In the genomic region with DNA sequence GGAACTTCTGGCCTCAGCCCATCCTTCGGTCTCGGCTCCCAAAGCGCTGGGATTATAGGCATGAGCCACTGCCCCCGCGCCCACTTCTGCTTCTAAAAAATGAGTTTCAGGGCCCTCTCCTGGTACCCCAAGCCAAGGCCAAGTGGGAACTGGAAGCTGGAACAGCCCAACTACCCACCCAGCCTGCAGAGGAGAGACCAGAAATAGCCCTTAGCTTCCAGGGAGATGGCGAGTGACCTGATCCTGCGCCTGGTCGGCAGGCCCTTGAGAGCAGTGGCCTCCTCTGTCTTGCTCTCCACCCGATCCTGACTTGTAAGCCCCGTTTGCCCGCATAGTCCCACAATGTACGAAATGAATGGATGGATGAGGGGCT, we compare ENCODE assay signal across 9 cellular contexts. TPM values are rescaled to one million over a fixed set of nuclear protein-coding genes. Genes with fewer than 3 reads are reported as not detected.
A peak's percentile ranks its signal among the peaks of the same experiment; 100 is the strongest.
DNase-seq lines count a peak whose midpoint lies in the region; ATAC-seq, FAIRE-seq and TF ChIP-seq lines count a peak whose summit lies in the region.
"Had no signal": no experiment of that assay in that cellular context is flagged by ENCODE, and none has a peak within 500 bp of the region (broad histone marks: within the 10 kb centered on the region; RNA-seq: fewer than 3 reads in every experiment).

No MANE protein-coding gene starts in this region.

- DNase-seq in epithelial cell of prostate (ENCODE audit: low read depth, low spot score) (no peak), osteoblast (ENCODE audit: insufficient read length, low spot score, missing footprints) (peak; percentile 13), WERI-Rb-1 (no peak), COLO668 (lab: John Stamatoyannopoulos, UW; ENCODE audit: unreplicated experiment) (no peak), GM12892 (ENCODE audit: insufficient read length) (no peak)

- peak overlapping the region in 2 of 11 experiments; percentile 88 to 90; a peak in 2 of 22 replicates for H3K27ac ChIP-seq in BLaER1 treated with 17β-estradiol and CSF1 and Interleukin-3, amounts not matched to agents 10 nM and 100 nM
- H3K27ac ChIP-seq in epithelial cell of prostate (peak overlapping the region; percentile 93), osteoblast (ENCODE audit: low read depth, low read length) (peak overlapping the region; percentile 63), WERI-Rb-1 (no peak overlapping the region)

- peak overlapping the region in 8 of 10 experiments; percentile 53 to 74 (median 66); a peak in 14 of 20 replicates for H3K4me3 ChIP-seq in BLaER1 treated with 17β-estradiol and CSF1 and Interleukin-3, amounts not matched to agents 10 nM and 100 nM
- H3K4me3 ChIP-seq in Loucy (ENCODE audit: low read length, poor library complexity, severe bottlenecking) (no peak overlapping the region), osteoblast (ENCODE audit: insufficient read depth, low read length) (no peak overlapping the region), WERI-Rb-1 (ENCODE audit: low read depth, low read length) (no peak overlapping the region)

- no peak for TF ChIP-seq CTCF in Loucy (conservative IDR thresholded peaks at IDR 0.05; ENCODE audit: low read length)
- TF ChIP-seq CTCF in osteoblast (IDR thresholded peaks at IDR 0.05; ENCODE audit: extremely low read depth, low read depth, low read length): no peak
- no peak for TF ChIP-seq CTCF in WERI-Rb-1 (IDR thresholded peaks at IDR 0.05; ENCODE audit: low read depth, low read length)

- no peak for TF ChIP-seq POLR2A in GM12892 (IDR thresholded peaks at IDR 0.05; ENCODE audit: low read depth, low read length)

- ATAC-seq in HG03045 (IDR thresholded peaks at IDR 0.05; ENCODE audit: unreplicated experiment): no peak

- no peaks in the 10 kb centered on the region for H3K36me3 ChIP-seq in BLaER1 treated with 17β-estradiol and CSF1 and Interleukin-3, amounts not matched to agents 10 nM and 100 nM
- no peaks in the 10 kb centered on the region for H3K36me3 ChIP-seq in Loucy (ENCODE audit: insufficient read depth, low read length)
- H3K36me3 ChIP-seq in osteoblast (ENCODE audit: insufficient read depth, low read length): no peaks in the 10 kb centered on the region
- H3K36me3 ChIP-seq in WERI-Rb-1: no peaks in the 10 kb centered on the region

- peak overlapping the region; percentile 88 to 99 (median 96) for H3K4me2 ChIP-seq in BLaER1 treated with 17β-estradiol and CSF1 and Interleukin-3, amounts not matched to agents 10 nM and 100 nM
- H3K4me2 ChIP-seq in Loucy (ENCODE audit: low read depth, low read length, poor library complexity, severe bottlenecking) (peak overlapping the region; percentile 80), osteoblast (ENCODE audit: insufficient read depth, low read length) (peak overlapping the region; percentile 79)

- H4K20me1 ChIP-seq in BLaER1 treated with 17β-estradiol and CSF1 and Interleukin-3, amounts not matched to agents 10 nM and 100 nM: no peaks in the 10 kb centered on the region
- H4K20me1 ChIP-seq in Loucy (ENCODE audit: insufficient read depth, low read length, poor library complexity, severe bottlenecking) (no peaks in the 10 kb centered on the region), osteoblast (ENCODE audit: insufficient read depth, low read length) (no peaks in the 10 kb centered on the region)

- H2AFZ ChIP-seq in Loucy (ENCODE audit: low read length) (no peak overlapping the region), osteoblast (ENCODE audit: low read length) (no peak overlapping the region)

- H3K9me2 ChIP-seq in Loucy (replicated peaks; ENCODE audit: low read depth, low read length): no peaks in the 10 kb centered on the region

- H3K4me1 ChIP-seq in BLaER1 treated with 17β-estradiol and CSF1 and Interleukin-3, amounts not matched to agents 10 nM and 100 nM: peaks cover 36 to 52% (median 49%) of the 10 kb centered on the region in 10 experiments
- H3K4me1 ChIP-seq in Loucy (ENCODE audit: insufficient read depth, low read length, poor library complexity, severe bottlenecking): peaks cover 5% of the 10 kb centered on the region
- H3K4me1 ChIP-seq in osteoblast (ENCODE audit: insufficient read depth, low read length): peaks cover 31% of the 10 kb centered on the region

- FAIRE-seq in GM12892 (lab: Jason Lieb, UNC): no peak

- H3K9ac ChIP-seq in BLaER1 treated with 17β-estradiol and CSF1 and Interleukin-3, amounts not matched to agents 10 nM and 100 nM: peak overlapping the region in 6 of 11 experiments; percentile 19 to 90 (median 87); a peak in 5 of 22 replicates
- no peak overlapping the region for H3K9ac ChIP-seq in Loucy (ENCODE audit: low read depth, low read length, poor library complexity, severe bottlenecking)

- H3K9me3 ChIP-seq in BLaER1 treated with 17β-estradiol and CSF1 and Interleukin-3, amounts not matched to agents 10 nM and 100 nM (replicated peaks in 1 of 11): no peaks in the 10 kb centered on the region
- H3K9me3 ChIP-seq in Loucy (ENCODE audit: insufficient read depth, low read depth, low read length) (no peaks in the 10 kb centered on the region), osteoblast (ENCODE audit: low read depth, low read length) (no peaks in the 10 kb centered on the region), WERI-Rb-1 (ENCODE audit: severe bottlenecking) (no peaks in the 10 kb centered on the region)

- H3K79me2 ChIP-seq in Loucy (ENCODE audit: insufficient read depth, low read length) (no peaks in the 10 kb centered on the region), osteoblast (ENCODE audit: insufficient read depth, low read length) (no peaks in the 10 kb centered on the region)

- H3K27me3 ChIP-seq in BLaER1 treated with 17β-estradiol and CSF1 and Interleukin-3, amounts not matched to agents 10 nM and 100 nM: no peaks in the 10 kb centered on the region
- H3K27me3 ChIP-seq in Loucy (ENCODE audit: insufficient read depth, low read length, poor library complexity, severe bottlenecking) (no peaks in the 10 kb centered on the region), osteoblast (ENCODE audit: insufficient read depth, low read length) (no peaks in the 10 kb centered on the region), WERI-Rb-1 (ENCODE audit: insufficient read depth, low read depth, severe bottlenecking) (no peaks in the 10 kb centered on the region)

- no peaks in the 10 kb centered on the region for H3F3A ChIP-seq in Loucy (ENCODE audit: low read depth)

RNA-seq across cellular contexts. Expression of gene PLEKHG6, which starts 31.2 kb away (rescaled TPM):
- not detected in 2 replicates for total RNA-seq in osteoblast
- 2.2 TPM for polyA plus RNA-seq in GM12892 (2012; ENCODE audit: missing spikeins)
- total RNA-seq: LHCN-M2 had no signal

Comparison
In these comparisons a context has a peak if more than half of its experiments do, and no peak if none do; other contexts are left out.
1. H3K4me3 ChIP-seq: peak in BLaER1 treated with 17β-estradiol and CSF1 and Interleukin-3, amounts not matched to agents 10 nM and 100 nM (8 of 10); none in Loucy (single experiment), osteoblast (single experiment) and WERI-Rb-1 (single experiment).
2. Peak in every context shown above with its lines, with median percentiles within 50 percentile points of each other: H3K4me2 ChIP-seq.